8 cellular contexts compared by ENCODE assay signal in genomic region chrX:100928660-100929613, GRCh38. TPM values are rescaled to one million over a fixed set of nuclear protein-coding genes. Genes with fewer than 3 reads are reported as not detected.
A peak's percentile ranks its signal among the peaks of the same experiment; 100 is the strongest.
DNase-seq lines count a peak whose midpoint lies in the region; ATAC-seq and TF ChIP-seq lines count a peak whose summit lies in the region.

TSS of gene XKRX (minus strand) at chrX:100928917. CDS start at chrX:100928304, 613 bp downstream.

- peak within 1 kb of the TSS; percentile 42 for H3K4me3 ChIP-seq in BE2C (ENCODE audit: low read depth, low read length)
- H3K4me3 ChIP-seq in colonic mucosa, result peak within 1 kb of the TSS; percentile 36
- H3K4me3 ChIP-seq in mesendoderm (ENCODE audit: low read length), result peak within 1 kb of the TSS; percentile 33

- H2BK15ac ChIP-seq in mesendoderm (replicated peaks; ENCODE audit: low read depth), result no peak within 1 kb of the TSS

- TF ChIP-seq CTCF in BE2C (IDR thresholded peaks at IDR 0.05; ENCODE audit: low read depth, low read length) (no peak), activated B cell treated with CpG ODN at 0.5 μM for 24 hours (IDR thresholded peaks at IDR 0.05) (no peak), colonic mucosa (IDR thresholded peaks at IDR 0.05) (no peak)

- no peaks in the 10 kb centered on the region for H3K27me3 Mint-ChIP-seq in activated B cell treated with CpG ODN at 0.5 μM for 24 hours

- no peak within 1 kb of the TSS for H2BK5ac ChIP-seq in mesendoderm (ENCODE audit: low read length)

- H3K9me3 Mint-ChIP-seq in activated B cell treated with CpG ODN at 0.5 μM for 24 hours, result peaks cover 6% of the 10 kb centered on the region

- H4K8ac ChIP-seq in mesendoderm (ENCODE audit: low read depth, low read length), result no peak within 1 kb of the TSS

- peak within 1 kb of the TSS; percentile 59 for H3K4me2 ChIP-seq in mesendoderm (ENCODE audit: low read length)

- H3K79me1 ChIP-seq in mesendoderm (ENCODE audit: low read length), result no peaks in the 10 kb centered on the region

- peak within 1 kb of the TSS; percentile 35 to 49 for H3K9ac ChIP-seq in colonic mucosa (ENCODE audit: low read depth in 2 of 2, low read length in 2 of 2)
- H3K9ac ChIP-seq in mesendoderm (ENCODE audit: low read length), result no peak within 1 kb of the TSS

- peaks cover 62% of the 10 kb centered on the region for H3K4me1 Mint-ChIP-seq in activated B cell treated with CpG ODN at 0.5 μM for 24 hours

- no peak within 1 kb of the TSS for H3K23ac ChIP-seq in mesendoderm (ENCODE audit: low read length)

- WGBS in mesendoderm (ENCODE audit: extremely low coverage, insufficient coverage, low lambda C conversion rate), result no CpG with 5 or more reads among the region's 51 CpGs

- no peak within 1 kb of the TSS for H3K18ac ChIP-seq in mesendoderm (ENCODE audit: low read length)

- H3K4me1 ChIP-seq in BE2C, result no peaks in the 10 kb centered on the region
- H3K4me1 ChIP-seq in colonic mucosa, result no peaks in the 10 kb centered on the region
- no peaks in the 10 kb centered on the region for H3K4me1 ChIP-seq in mesendoderm (ENCODE audit: control insufficient read depth, low read depth, low read length)

- intact Hi-C loops in activated B cell treated with CpG ODN at 0.5 μM for 24 hours (cut with micrococcal nuclease) (loop anchor here (2.0 to 5.0 kb wide), 4 partner anchors 68 to 168 kb away; partner anchors contain the start of gene CENPI), colonic mucosa (cut with DNase I) (no loop called here)

- H3K9me3 ChIP-seq in BE2C, result no peaks in the 10 kb centered on the region
- no peaks in the 10 kb centered on the region for H3K9me3 ChIP-seq in colonic mucosa

- H3K36me3 Mint-ChIP-seq in activated B cell treated with CpG ODN at 0.5 μM for 24 hours (ENCODE audit: low read depth), result peaks cover 2% of the 10 kb centered on the region

- H3K27me3 ChIP-seq in BE2C, result no peaks in the 10 kb centered on the region
- H3K27me3 ChIP-seq in colonic mucosa, result peaks cover 3% of the 10 kb centered on the region
- no peaks in the 10 kb centered on the region for H3K27me3 ChIP-seq in mesendoderm (ENCODE audit: insufficient read depth, low read length, poor library complexity)

- POLR2A ChIA-PET in activated B cell treated with CpG ODN at 0.5 μM for 24 hours (lab: Charles Lee), result interaction anchor here (0.6 to 2.4 kb wide), 5 partner anchors 9 to 448 kb away, joined by 3 to 9 read pairs (median 4); partner anchors contain the start of genes CENPI and CSTF2

- H4K5ac ChIP-seq in mesendoderm (ENCODE audit: low read length), result no peak within 1 kb of the TSS

- peak within 1 kb of the TSS; percentile 9 for H3K27ac ChIP-seq in colonic mucosa
- H3K27ac ChIP-seq in mesendoderm (ENCODE audit: low read depth, low read length), result no peak within 1 kb of the TSS

- CTCF ChIA-PET in activated B cell treated with CpG ODN at 0.5 μM for 24 hours (lab: Charles Lee), result no interaction called here

- no peak within 1 kb of the TSS for H2AK5ac ChIP-seq in mesendoderm (ENCODE audit: low read length)

- no peaks in the 10 kb centered on the region for H3K79me2 ChIP-seq in mesendoderm (ENCODE audit: control insufficient read depth, insufficient read depth, low read length)

- no peak within 1 kb of the TSS for H2BK120ac ChIP-seq in mesendoderm (ENCODE audit: low read depth, low read length)

- no peak within 1 kb of the TSS for H3K4ac ChIP-seq in mesendoderm (ENCODE audit: low read depth, low read length)

- ATAC-seq in GM19397 (IDR thresholded peaks at IDR 0.05; ENCODE audit: unreplicated experiment) (peak; percentile 57), activated B cell treated with CpG ODN at 0.5 μM for 24 hours (ENCODE audit: low read depth) (peak; percentile 71)

- H3K56ac ChIP-seq in mesendoderm (ENCODE audit: low read length), result peak within 1 kb of the TSS; percentile 15

- peak; percentile 21 for DNase-seq in BE2C
- peak; percentile 21 for DNase-seq in HuH-7.5 (ENCODE audit: low spot score)
- DNase-seq in activated B cell treated with CpG ODN at 0.5 μM for 24 hours, result peak; percentile 23
- peak; percentile 80 for DNase-seq in colonic mucosa
- peak; percentile 77 for DNase-seq in mesendoderm
- DNase-seq in stimulated activated naive CD4-positive, alpha-beta T cell (lab: John Stamatoyannopoulos, UW), result peak; percentile 10 to 68 (median 24)
- no peak for DNase-seq in NCI-H226

- peak within 1 kb of the TSS; percentile 82 for H3K27ac Mint-ChIP-seq in activated B cell treated with CpG ODN at 0.5 μM for 24 hours

- H3K36me3 ChIP-seq in BE2C (no peaks in the 10 kb centered on the region), colonic mucosa (no peaks in the 10 kb centered on the region), mesendoderm (ENCODE audit: control insufficient read depth, insufficient read depth, low read length) (no peaks in the 10 kb centered on the region)

- peak within 1 kb of the TSS; percentile 94 for H3K4me3 Mint-ChIP-seq in activated B cell treated with CpG ODN at 0.5 μM for 24 hours

RNA-seq across cellular contexts. Expression of gene XKRX, which starts in this region (rescaled TPM):
- not detected for polyA plus RNA-seq in BE2C (2012; ENCODE audit: insufficient read depth, insufficient read length, low read depth)
- total RNA-seq in activated B cell treated with CpG ODN at 0.5 μM for 24 hours (2.0 and 2.2 TPM in 2 replicates), colonic mucosa (1 to 10 TPM; 1.0 to 2.7 TPM)
- polyA plus RNA-seq in mesendoderm (2013, experiment 1 of 2), result 0.32 TPM
- 0.34 TPM for polyA plus RNA-seq in mesendoderm (2013, experiment 2 of 2)
